Comparison of ENCODE assay signal across 26 cellular contexts in genomic region chr14:62743118-62743517, GRCh38.
"Had no signal": no experiment of that assay in that cellular context is flagged by ENCODE, and none has a peak within 500 bp of the region (broad histone marks: within the 10 kb centered on the region; RNA-seq: fewer than 3 reads in every experiment).

No MANE protein-coding gene starts in this region.

- H3K4me1 ChIP-seq: stomach, suprapubic skin, testis, thyroid gland, tibial artery, tibial nerve, transverse colon, upper lobe of left lung, upper lobe of right lung, uterus, vagina had no signal

- H3K9me3 ChIP-seq: stomach, suprapubic skin, testis, thoracic aorta, thyroid gland, tibial artery, tibial nerve, transverse colon, upper lobe of left lung, upper lobe of right lung, uterus, vagina had no signal

- H3K4me3 ChIP-seq: stomach, suprapubic skin, testis, thoracic aorta, thyroid gland, tibial artery, tibial nerve, transverse colon, upper lobe of left lung, upper lobe of right lung, uterus, vagina had no signal

- DNase-seq: stimulated activated CD4-positive, alpha-beta T cell treated with anti-CD3 and anti-CD28 coated beads, Interleukin-2, amount 100 ng/mL, for 48 hours; stimulated activated CD4-positive, alpha-beta T cell treated with anti-CD3 and anti-CD28 coated beads, Interleukin-4, amount 100 ng/mL, for 1 hour; stimulated activated CD4-positive, alpha-beta T cell treated with anti-CD3 and anti-CD28 coated beads, Interleukin-4, amount 100 ng/mL, for 24 hours; stimulated activated CD4-positive, alpha-beta T cell treated with anti-CD3 and anti-CD28 coated beads, Interleukin-4, amount 100 ng/mL, for 4 hours; stimulated activated CD8-positive, alpha-beta memory T cell treated with anti-CD3 and anti-CD28 coated beads, Interleukin-4, amount 100 ng/mL, for 48 hours; stimulated activated naive B cell treated with anti-CD40 and anti-IgM and Interleukin-4, amounts not matched to agents 10 μg/mL and 1 μg/mL and 100 μg/mL, for 72 hours; stimulated activated naive CD4-positive, alpha-beta T cell; stimulated activated naive CD4-positive, alpha-beta T cell treated with Interleukin-2 at 50 U/mL for 16 hours; stimulated activated naive CD8-positive, alpha-beta T cell treated with anti-CD3 and anti-CD28 coated beads, Interleukin-15, amount 100 ng/mL, for 72 hours; stimulated activated naive CD8-positive, alpha-beta T cell treated with anti-CD3 and anti-CD28 coated beads, Interleukin-15, Interleukin-2, amounts not matched to agents 100 U/mL and 50 U/mL, for 24 hours; stomach; substantia nigra; testis; thyroid gland; tibial artery; transverse colon; trophoblast cell; upper lobe of left lung; upper lobe of right lung; uterus had no signal

- H3K27me3 ChIP-seq: stomach, suprapubic skin, testis, thyroid gland, tibial artery, tibial nerve, transverse colon, upper lobe of left lung, upper lobe of right lung, uterus, vagina had no signal

- ATAC-seq: stimulated activated effector memory CD8-positive, alpha-beta T cell treated with anti-CD3 and anti-CD28 coated beads, Interleukin-12 subunit alpha, Interleukin-12 subunit beta, amount 100 ng/mL, for 72 hours; stimulated activated memory B cell treated with anti-CD40 and anti-IgM and Interleukin-4, amounts not matched to agents 10 μg/mL and 1 μg/mL and 100 μg/mL, for 72 hours; stimulated activated naive B cell treated with anti-CD40 and anti-IgM and Interleukin-4, amounts not matched to agents 10 μg/mL and 1 μg/mL and 100 μg/mL, for 72 hours; stimulated activated naive CD8-positive, alpha-beta T cell treated with anti-CD3 and anti-CD28 coated beads, Interleukin-15, amount 100 ng/mL, for 72 hours; stimulated activated naive CD8-positive, alpha-beta T cell treated with anti-CD3 and anti-CD28 coated beads, Interleukin-15, Interleukin-2, amounts not matched to agents 100 U/mL and 50 U/mL, for 24 hours; upper lobe of right lung had no signal

- H3K36me3 ChIP-seq: stomach, suprapubic skin, thoracic aorta, thyroid gland, tibial artery, tibial nerve, transverse colon, upper lobe of left lung, upper lobe of right lung, uterus, vagina had no signal

- H3K27ac ChIP-seq: stomach, suprapubic skin, testis, thoracic aorta, thyroid gland, tibial artery, tibial nerve, transverse colon, upper lobe of left lung, upper lobe of right lung, uterus, vagina had no signal
